ENCODE assay signal across 1 cellular context in the genomic region with DNA sequence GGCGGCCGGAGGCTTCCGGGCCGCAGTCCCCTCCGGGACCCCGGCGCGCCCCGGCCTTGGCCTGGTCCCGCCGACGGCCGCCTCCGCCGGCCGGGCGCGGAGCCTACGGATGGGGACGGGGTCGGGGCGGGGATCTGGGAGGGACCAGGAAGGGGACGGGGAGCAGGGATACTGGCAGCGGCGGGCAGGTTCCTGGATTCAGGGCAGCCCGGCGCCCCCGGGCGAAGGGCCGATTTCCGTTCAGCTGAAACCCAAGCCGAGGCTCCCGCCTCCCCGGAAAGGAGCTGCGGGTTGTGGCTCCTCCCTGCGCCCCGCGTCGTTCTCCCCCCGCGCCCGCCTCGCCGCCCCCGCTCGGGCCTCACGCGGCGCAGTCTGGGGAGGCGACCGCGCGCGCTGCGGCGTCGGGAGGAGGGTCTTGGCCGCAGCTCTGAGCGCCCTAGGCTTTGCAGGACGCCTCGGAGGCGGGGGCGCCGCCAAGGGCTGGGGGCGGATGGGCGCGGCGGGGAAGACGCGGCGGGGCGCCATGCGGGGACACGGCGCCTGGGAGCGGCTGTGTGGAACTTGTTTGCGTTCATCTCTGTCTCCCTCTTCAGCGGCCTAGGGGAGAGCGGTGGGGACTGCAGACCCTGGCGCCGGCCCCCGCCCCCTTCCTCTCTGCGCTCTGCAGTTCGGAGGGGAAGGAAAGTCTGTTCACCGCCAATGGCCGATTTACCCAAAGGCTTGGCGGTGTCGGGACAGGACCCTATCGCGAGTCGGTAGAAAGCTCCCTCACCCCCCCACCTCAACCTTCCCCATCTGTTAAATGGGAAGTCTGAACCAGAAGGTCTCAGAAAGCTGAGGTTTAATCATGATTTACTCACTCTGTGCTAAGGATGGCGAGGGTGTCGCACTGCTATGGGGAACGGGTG.
TF ChIP-seq lines count a peak whose summit lies in the region.

No MANE protein-coding gene starts in this region.

TF ChIP-seq in HepG2, 621 proteins besides CTCF, POLR2A, EP300 and RAD21 (continued from another document and continues in another):
- no peak for TF ChIP-seq RBM22 (optimal IDR thresholded peaks at IDR 0.05; ENCODE audit: low read length)
- TF ChIP-seq ZZZ3 (CRISPR knock-in tag; IDR thresholded peaks at IDR 0.05; ENCODE audit: borderline replicate concordance): no peak
- TF ChIP-seq, protein P1, sequence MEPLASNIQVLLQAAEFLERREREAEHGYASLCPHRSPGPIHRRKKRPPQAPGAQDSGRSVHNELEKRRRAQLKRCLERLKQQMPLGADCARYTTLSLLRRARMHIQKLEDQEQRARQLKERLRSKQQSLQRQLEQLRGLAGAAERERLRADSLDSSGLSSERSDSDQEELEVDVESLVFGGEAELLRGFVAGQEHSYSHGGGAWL (CRISPR knock-in tag; IDR thresholded peaks at IDR 0.05): peak; percentile 55; the same call in 1 of the 2 replicates
- no peak for TF ChIP-seq TBP (CRISPR knock-in tag; IDR thresholded peaks at IDR 0.05)
- TF ChIP-seq JUN (CRISPR knock-in tag; IDR thresholded peaks at IDR 0.05): no peak
- TF ChIP-seq, protein P2, sequence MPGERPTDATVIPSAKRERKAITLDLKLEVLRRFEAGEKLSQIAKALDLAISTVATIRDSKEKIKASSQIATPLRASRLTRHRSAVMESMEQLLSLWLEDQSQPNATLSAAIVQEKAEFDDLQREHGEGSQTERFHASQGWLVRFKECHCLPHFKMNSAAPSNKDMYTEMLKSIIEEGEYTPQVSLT (CRISPR knock-in tag; IDR thresholded peaks at IDR 0.05; ENCODE audit: borderline replicate concordance, low read depth): no peak
- TF ChIP-seq NFE2L2 (IDR thresholded peaks at IDR 0.05; ENCODE audit: low read length): no peak
- no peak for TF ChIP-seq HMG20B (CRISPR knock-in tag; conservative IDR thresholded peaks at IDR 0.05)
- no peak for TF ChIP-seq CC2D1A (CRISPR knock-in tag; IDR thresholded peaks at IDR 0.05)
- TF ChIP-seq ZNF720 (CRISPR knock-in tag; IDR thresholded peaks at IDR 0.05): no peak
- TF ChIP-seq THAP11 (CRISPR knock-in tag; IDR thresholded peaks at IDR 0.05): peak; percentile 41; the same call in 1 of the 2 replicates
- TF ChIP-seq, protein P3, sequence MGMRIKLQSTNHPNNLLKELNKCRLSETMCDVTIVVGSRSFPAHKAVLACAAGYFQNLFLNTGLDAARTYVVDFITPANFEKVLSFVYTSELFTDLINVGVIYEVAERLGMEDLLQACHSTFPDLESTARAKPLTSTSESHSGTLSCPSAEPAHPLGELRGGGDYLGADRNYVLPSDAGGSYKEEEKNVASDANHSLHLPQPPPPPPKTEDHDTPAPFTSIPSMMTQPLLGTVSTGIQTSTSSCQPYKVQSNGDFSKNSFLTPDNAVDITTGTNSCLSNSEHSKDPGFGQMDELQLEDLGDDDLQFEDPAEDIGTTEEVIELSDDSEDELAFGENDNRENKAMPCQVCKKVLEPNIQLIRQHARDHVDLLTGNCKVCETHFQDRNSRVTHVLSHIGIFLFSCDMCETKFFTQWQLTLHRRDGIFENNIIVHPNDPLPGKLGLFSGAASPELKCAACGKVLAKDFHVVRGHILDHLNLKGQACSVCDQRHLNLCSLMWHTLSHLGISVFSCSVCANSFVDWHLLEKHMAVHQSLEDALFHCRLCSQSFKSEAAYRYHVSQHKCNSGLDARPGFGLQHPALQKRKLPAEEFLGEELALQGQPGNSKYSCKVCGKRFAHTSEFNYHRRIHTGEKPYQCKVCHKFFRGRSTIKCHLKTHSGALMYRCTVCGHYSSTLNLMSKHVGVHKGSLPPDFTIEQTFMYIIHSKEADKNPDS (CRISPR knock-in tag; IDR thresholded peaks at IDR 0.05): no peak
- no peak for TF ChIP-seq PAWR (CRISPR knock-in tag; IDR thresholded peaks at IDR 0.05; ENCODE audit: borderline replicate concordance)
- TF ChIP-seq ZFAT (CRISPR knock-in tag; conservative IDR thresholded peaks at IDR 0.05): no peak
- no peak for TF ChIP-seq MTF1 (CRISPR knock-in tag; IDR thresholded peaks at IDR 0.05)
- no peak for TF ChIP-seq MYNN (CRISPR knock-in tag; IDR thresholded peaks at IDR 0.05; ENCODE audit: low read depth)
- TF ChIP-seq, protein P4, sequence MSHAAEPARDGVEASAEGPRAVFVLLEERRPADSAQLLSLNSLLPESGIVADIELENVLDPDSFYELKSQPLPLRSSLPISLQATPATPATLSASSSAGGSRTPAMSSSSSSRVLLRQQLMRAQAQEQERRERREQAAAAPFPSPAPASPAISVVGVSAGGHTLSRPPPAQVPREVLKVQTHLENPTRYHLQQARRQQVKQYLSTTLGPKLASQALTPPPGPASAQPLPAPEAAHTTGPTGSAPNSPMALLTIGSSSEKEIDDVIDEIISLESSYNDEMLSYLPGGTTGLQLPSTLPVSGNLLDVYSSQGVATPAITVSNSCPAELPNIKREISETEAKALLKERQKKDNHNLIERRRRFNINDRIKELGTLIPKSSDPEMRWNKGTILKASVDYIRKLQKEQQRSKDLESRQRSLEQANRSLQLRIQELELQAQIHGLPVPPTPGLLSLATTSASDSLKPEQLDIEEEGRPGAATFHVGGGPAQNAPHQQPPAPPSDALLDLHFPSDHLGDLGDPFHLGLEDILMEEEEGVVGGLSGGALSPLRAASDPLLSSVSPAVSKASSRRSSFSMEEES (CRISPR knock-in tag; IDR thresholded peaks at IDR 0.05): no peak
- TF ChIP-seq IKZF1 (IDR thresholded peaks at IDR 0.05): no peak
- TF ChIP-seq ZNF563 (CRISPR knock-in tag; IDR thresholded peaks at IDR 0.05): peak; percentile 76
- TF ChIP-seq ZFP62 (CRISPR knock-in tag; IDR thresholded peaks at IDR 0.05): no peak
- TF ChIP-seq ZSCAN30 (CRISPR knock-in tag; IDR thresholded peaks at IDR 0.05): 0 out of 2 replicates have a peak, but pooled peaks have one; percentile 62
- no peak for TF ChIP-seq HOXA7 (CRISPR knock-in tag; IDR thresholded peaks at IDR 0.05)
- TF ChIP-seq, protein P5, sequence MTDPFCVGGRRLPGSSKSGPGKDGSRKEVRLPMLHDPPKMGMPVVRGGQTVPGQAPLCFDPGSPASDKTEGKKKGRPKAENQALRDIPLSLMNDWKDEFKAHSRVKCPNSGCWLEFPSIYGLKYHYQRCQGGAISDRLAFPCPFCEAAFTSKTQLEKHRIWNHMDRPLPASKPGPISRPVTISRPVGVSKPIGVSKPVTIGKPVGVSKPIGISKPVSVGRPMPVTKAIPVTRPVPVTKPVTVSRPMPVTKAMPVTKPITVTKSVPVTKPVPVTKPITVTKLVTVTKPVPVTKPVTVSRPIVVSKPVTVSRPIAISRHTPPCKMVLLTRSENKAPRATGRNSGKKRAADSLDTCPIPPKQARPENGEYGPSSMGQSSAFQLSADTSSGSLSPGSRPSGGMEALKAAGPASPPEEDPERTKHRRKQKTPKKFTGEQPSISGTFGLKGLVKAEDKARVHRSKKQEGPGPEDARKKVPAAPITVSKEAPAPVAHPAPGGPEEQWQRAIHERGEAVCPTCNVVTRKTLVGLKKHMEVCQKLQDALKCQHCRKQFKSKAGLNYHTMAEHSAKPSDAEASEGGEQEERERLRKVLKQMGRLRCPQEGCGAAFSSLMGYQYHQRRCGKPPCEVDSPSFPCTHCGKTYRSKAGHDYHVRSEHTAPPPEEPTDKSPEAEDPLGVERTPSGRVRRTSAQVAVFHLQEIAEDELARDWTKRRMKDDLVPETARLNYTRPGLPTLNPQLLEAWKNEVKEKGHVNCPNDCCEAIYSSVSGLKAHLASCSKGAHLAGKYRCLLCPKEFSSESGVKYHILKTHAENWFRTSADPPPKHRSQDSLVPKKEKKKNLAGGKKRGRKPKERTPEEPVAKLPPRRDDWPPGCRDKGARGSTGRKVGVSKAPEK (CRISPR knock-in tag; IDR thresholded peaks at IDR 0.05; ENCODE audit: borderline replicate concordance): no peak
- TF ChIP-seq ZFP36 (IDR thresholded peaks at IDR 0.05; ENCODE audit: borderline replicate concordance, low read depth, low read length, partially characterized antibody): no peak
- TF ChIP-seq, protein P6, sequence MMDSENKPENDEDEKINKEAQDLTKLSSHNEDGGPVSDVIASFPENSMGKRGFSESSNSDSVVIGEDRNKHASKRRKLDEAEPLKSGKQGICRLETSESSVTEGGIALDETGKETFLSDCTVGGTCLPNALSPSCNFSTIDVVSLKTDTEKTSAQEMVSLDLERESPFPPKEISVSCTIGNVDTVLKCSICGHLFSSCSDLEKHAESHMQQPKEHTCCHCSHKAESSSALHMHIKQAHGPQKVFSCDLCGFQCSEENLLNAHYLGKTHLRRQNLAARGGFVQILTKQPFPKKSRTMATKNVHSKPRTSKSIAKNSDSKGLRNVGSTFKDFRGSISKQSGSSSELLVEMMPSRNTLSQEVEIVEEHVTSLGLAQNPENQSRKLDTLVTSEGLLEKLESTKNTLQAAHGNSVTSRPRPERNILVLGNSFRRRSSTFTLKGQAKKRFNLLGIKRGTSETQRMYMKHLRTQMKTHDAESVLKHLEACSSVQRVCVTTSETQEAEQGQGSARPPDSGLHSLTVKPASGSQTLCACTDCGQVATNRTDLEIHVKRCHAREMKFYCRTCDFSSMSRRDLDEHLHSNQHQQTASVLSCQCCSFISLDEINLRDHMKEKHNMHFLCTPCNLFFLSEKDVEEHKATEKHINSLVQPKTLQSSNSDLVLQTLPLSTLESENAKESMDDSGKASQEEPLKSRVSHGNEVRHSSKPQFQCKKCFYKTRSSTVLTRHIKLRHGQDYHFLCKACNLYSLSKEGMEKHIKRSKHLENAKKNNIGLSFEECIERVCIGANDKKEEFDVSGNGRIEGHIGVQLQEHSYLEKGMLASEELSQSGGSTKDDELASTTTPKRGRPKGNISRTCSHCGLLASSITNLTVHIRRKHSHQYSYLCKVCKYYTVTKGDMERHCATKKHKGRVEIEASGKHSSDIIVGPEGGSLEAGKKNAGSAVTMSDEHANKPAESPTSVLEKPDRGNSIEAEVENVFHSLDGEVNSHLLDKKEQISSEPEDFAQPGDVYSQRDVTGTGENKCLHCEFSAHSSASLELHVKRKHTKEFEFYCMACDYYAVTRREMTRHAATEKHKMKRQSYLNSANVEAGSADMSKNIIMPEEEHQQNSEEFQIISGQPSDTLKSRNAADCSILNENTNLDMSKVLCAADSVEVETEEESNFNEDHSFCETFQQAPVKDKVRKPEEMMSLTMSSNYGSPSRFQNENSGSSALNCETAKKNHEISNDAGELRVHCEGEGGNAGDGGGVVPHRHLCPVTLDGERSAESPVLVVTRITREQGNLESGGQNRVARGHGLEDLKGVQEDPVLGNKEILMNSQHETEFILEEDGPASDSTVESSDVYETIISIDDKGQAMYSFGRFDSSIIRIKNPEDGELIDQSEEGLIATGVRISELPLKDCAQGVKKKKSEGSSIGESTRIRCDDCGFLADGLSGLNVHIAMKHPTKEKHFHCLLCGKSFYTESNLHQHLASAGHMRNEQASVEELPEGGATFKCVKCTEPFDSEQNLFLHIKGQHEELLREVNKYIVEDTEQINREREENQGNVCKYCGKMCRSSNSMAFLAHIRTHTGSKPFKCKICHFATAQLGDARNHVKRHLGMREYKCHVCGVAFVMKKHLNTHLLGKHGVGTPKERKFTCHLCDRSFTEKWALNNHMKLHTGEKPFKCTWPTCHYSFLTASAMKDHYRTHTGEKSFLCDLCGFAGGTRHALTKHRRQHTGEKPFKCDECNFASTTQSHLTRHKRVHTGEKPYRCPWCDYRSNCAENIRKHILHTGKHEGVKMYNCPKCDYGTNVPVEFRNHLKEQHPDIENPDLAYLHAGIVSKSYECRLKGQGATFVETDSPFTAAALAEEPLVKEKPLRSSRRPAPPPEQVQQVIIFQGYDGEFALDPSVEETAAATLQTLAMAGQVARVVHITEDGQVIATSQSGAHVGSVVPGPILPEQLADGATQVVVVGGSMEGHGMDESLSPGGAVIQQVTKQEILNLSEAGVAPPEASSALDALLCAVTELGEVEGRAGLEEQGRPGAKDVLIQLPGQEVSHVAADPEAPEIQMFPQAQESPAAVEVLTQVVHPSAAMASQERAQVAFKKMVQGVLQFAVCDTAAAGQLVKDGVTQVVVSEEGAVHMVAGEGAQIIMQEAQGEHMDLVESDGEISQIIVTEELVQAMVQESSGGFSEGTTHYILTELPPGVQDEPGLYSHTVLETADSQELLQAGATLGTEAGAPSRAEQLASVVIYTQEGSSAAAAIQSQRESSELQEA (CRISPR knock-in tag; IDR thresholded peaks at IDR 0.05; ENCODE audit: not compliant biosample characterization): no peak
- TF ChIP-seq ZNF674 (CRISPR knock-in tag; IDR thresholded peaks at IDR 0.05; ENCODE audit: low read depth): no peak; the same call in 1 of the 2 replicates
- TF ChIP-seq, protein P7, sequence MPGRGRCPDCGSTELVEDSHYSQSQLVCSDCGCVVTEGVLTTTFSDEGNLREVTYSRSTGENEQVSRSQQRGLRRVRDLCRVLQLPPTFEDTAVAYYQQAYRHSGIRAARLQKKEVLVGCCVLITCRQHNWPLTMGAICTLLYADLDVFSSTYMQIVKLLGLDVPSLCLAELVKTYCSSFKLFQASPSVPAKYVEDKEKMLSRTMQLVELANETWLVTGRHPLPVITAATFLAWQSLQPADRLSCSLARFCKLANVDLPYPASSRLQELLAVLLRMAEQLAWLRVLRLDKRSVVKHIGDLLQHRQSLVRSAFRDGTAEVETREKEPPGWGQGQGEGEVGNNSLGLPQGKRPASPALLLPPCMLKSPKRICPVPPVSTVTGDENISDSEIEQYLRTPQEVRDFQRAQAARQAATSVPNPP (CRISPR knock-in tag; IDR thresholded peaks at IDR 0.05): no peak
- peak; percentile 66 for TF ChIP-seq ARNTL (CRISPR knock-in tag; IDR thresholded peaks at IDR 0.05)
- no peak for TF ChIP-seq KMT2A (CRISPR knock-in tag; IDR thresholded peaks at IDR 0.05)
- TF ChIP-seq ZNF432 (CRISPR knock-in tag; IDR thresholded peaks at IDR 0.05; ENCODE audit: borderline replicate concordance): no peak
- no peak for TF ChIP-seq ZNF530 (CRISPR knock-in tag; IDR thresholded peaks at IDR 0.05; ENCODE audit: low read depth)
- no peak; the same call in 1 of the 2 replicates for TF ChIP-seq NCOA2 (CRISPR knock-in tag; IDR thresholded peaks at IDR 0.05)
- peak; percentile 24; the same call in 1 of the 2 replicates for TF ChIP-seq FOXA3 (CRISPR knock-in tag; IDR thresholded peaks at IDR 0.05)
- TF ChIP-seq MLLT10 (CRISPR knock-in tag; IDR thresholded peaks at IDR 0.05): no peak
- TF ChIP-seq ISX (CRISPR knock-in tag; conservative IDR thresholded peaks at IDR 0.05): 0 out of 2 replicates have a peak, but pooled peaks have one; percentile 48
- no peak for TF ChIP-seq PHF5A (CRISPR knock-in tag; IDR thresholded peaks at IDR 0.05; ENCODE audit: low read depth, unreplicated experiment)
